Comparison of ENCODE assay signal across 8 cellular contexts in genomic region chr7:37920619-37921339, GRCh38. TPM values are rescaled to one million over a fixed set of nuclear protein-coding genes. Genes with fewer than 3 reads are reported as not detected.
DNase-seq lines count a peak whose midpoint lies in the region; ATAC-seq and TF ChIP-seq lines count a peak whose summit lies in the region.

Gene EPDR1, plus strand, starts transcription at chr7:37920640. Its CDS starts 300 bp downstream, at chr7:37920940.

- H3K79me2 ChIP-seq in neural progenitor cell (ENCODE audit: low read depth): no peaks in the 10 kb centered on the region

- peaks cover 57% of the 10 kb centered on the region for H3K27me3 ChIP-seq in neural progenitor cell

- H3K4me3 ChIP-seq in neural progenitor cell: peak within 1 kb of the TSS; percentile 65

- TF ChIP-seq CTCF in neural progenitor cell (IDR thresholded peaks at IDR 0.05): peak; percentile 30

- peak within 1 kb of the TSS; percentile 91 for H3K4me3 Mint-ChIP-seq in neural progenitor cell

- DNase-seq in stimulated activated CD4-positive, alpha-beta T cell treated with anti-CD3 and anti-CD28 coated beads, Interleukin-12 subunit alpha, Interleukin-12 subunit beta, amount 100 ng/mL, for 4 hours: peak; percentile 10
- DNase-seq in stimulated activated CD4-positive, alpha-beta T cell treated with anti-CD3 and anti-CD28 coated beads, Interleukin-4, amount 100 ng/mL, for 24 hours: no peak
- peak; percentile 88 for DNase-seq in NCI-H1694 (lab: John Stamatoyannopoulos, UW)
- DNase-seq in activated CD8-positive, alpha-beta memory T cell treated with anti-CD3 and anti-CD28 coated beads, Interleukin-2, amount 50 U/mL, for 48 hours: peak; percentile 61
- DNase-seq in germinal center (ENCODE audit: low spot score): peak; percentile 13
- peak; percentile 70 for DNase-seq in neural progenitor cell (ENCODE audit: low spot score)

- H2AFZ ChIP-seq in neural progenitor cell (replicated peaks): peak within 1 kb of the TSS; percentile 96

- peaks cover 38% of the 10 kb centered on the region for H3K27me3 Mint-ChIP-seq in neural progenitor cell (ENCODE audit: insufficient read depth, low read depth)

- H3K9me3 Mint-ChIP-seq in neural progenitor cell: peaks cover 4% of the 10 kb centered on the region

- no peaks in the 10 kb centered on the region for H4K20me1 ChIP-seq in neural progenitor cell (ENCODE audit: low read depth)

- peak within 1 kb of the TSS; percentile 77 for H3K27ac Mint-ChIP-seq in neural progenitor cell

- no peaks in the 10 kb centered on the region for H3K4me1 ChIP-seq in neural progenitor cell

- peaks cover 18% of the 10 kb centered on the region for H3K4me1 Mint-ChIP-seq in neural progenitor cell

- ATAC-seq in HG02678 (IDR thresholded peaks at IDR 0.05; ENCODE audit: unreplicated experiment) (peak; percentile 51), GM19328 (IDR thresholded peaks at IDR 0.05; ENCODE audit: unreplicated experiment) (no peak)

- peaks cover 6% of the 10 kb centered on the region for H3K9me3 ChIP-seq in neural progenitor cell (ENCODE audit: low read depth)

- H3K27ac ChIP-seq in neural progenitor cell: no peak within 1 kb of the TSS

- H3K36me3 Mint-ChIP-seq in neural progenitor cell: no peaks in the 10 kb centered on the region

- H3K36me3 ChIP-seq in neural progenitor cell: no peaks in the 10 kb centered on the region

- no peaks in the 10 kb centered on the region for H3F3A ChIP-seq in neural progenitor cell (ENCODE audit: low read depth)

- no peak within 1 kb of the TSS for H3K9ac ChIP-seq in neural progenitor cell

- peak within 1 kb of the TSS; percentile 83 for H3K4me2 ChIP-seq in neural progenitor cell

RNA-seq across cellular contexts. Expression of gene EPDR1, which starts in this region (rescaled TPM):
- 6.8 and 10.6 TPM in 2 replicates for total RNA-seq in neural progenitor cell (ENCODE audit: low replicate concordance)
